In the genomic region with DNA sequence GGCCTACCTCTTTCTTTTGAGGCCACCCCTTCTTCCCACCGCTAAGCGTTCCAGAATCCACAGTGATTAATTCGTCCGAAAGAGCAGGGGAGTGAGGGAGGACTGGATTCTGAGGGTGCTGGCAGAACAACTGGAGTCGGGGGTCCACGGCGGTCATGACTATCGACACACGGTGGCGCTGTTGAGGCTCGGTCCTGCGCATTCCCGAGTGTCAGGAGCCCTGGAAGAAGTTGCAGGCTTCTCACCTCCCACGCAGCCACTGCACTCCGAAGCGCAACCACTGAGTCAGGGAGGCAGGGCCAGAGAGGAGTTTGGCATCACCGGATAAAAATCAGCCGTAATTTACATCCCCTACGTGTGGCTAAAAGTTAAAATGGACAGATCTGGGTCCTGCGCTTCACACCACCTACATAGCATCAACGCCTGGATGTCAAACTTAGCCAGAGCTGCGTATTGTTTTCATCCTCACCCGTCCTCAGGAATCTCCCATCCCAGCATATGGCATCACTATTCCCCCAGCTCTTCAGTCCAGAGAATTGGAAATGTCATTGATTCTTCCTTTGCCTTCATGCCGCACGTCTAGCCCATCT, we compare ENCODE assay signal across 9 cellular contexts. TPM values are rescaled to one million over a fixed set of nuclear protein-coding genes. Genes with fewer than 3 reads are reported as not detected.
DNase-seq lines count a peak whose midpoint lies in the region; ATAC-seq and TF ChIP-seq lines count a peak whose summit lies in the region.
"Had no signal": no experiment of that assay in that cellular context is flagged by ENCODE, and none has a peak within 500 bp of the region (broad histone marks: within the 10 kb centered on the region; RNA-seq: fewer than 3 reads in every experiment).

No MANE protein-coding gene starts in this region.

- H3K27me3 ChIP-seq in Caco-2 (replicated peaks; ENCODE audit: control insufficient read depth, insufficient read depth, low read length), result no peaks in the 10 kb centered on the region; the same call in 1 of the 2 replicates
- peaks cover 16% of the 10 kb centered on the region; the same call in 1 of the 2 replicates for H3K27me3 ChIP-seq in KMS-11 (ENCODE audit: insufficient read depth, low read depth)

- H3K4me1 ChIP-seq in Caco-2 (no peaks in the 10 kb centered on the region), KMS-11 (ENCODE audit: low read depth, poor library complexity, severe bottlenecking) (no peaks in the 10 kb centered on the region)

- H4K20me1 ChIP-seq in KMS-11 (ENCODE audit: insufficient read depth), result no peaks in the 10 kb centered on the region

- no peaks in the 10 kb centered on the region for H3K79me2 ChIP-seq in KMS-11 (ENCODE audit: insufficient read depth, low read depth)

- H3K4me2 ChIP-seq in KMS-11, result no peak overlapping the region

- no peaks in the 10 kb centered on the region for H3K36me3 Mint-ChIP-seq in Caco-2 (ENCODE audit: insufficient read depth, unreplicated experiment)
- no peaks in the 10 kb centered on the region for H3K36me3 Mint-ChIP-seq in activated naive CD8-positive, alpha-beta T cell treated with anti-CD3 and anti-CD28 coated beads, Interleukin-2, amount 50 U/mL, for 24 hours (ENCODE audit: low read depth)
- H3K36me3 Mint-ChIP-seq: IgD-negative memory B cell had no signal

- H3K4me1 Mint-ChIP-seq in Caco-2 (ENCODE audit: low read depth, unreplicated experiment), result peaks cover 15% of the 10 kb centered on the region
- H3K4me1 Mint-ChIP-seq in activated naive CD8-positive, alpha-beta T cell treated with anti-CD3 and anti-CD28 coated beads, Interleukin-2, amount 50 U/mL, for 24 hours, result peaks cover 17% of the 10 kb centered on the region

- H3K9me3 Mint-ChIP-seq in Caco-2 (ENCODE audit: unreplicated experiment), result peaks cover 29% of the 10 kb centered on the region
- peaks cover 5% of the 10 kb centered on the region for H3K9me3 Mint-ChIP-seq in activated naive CD8-positive, alpha-beta T cell treated with anti-CD3 and anti-CD28 coated beads, Interleukin-2, amount 50 U/mL, for 24 hours

- H3K36me3 ChIP-seq in Caco-2 (ENCODE audit: control insufficient read depth, insufficient read depth, low read length), result no peaks in the 10 kb centered on the region
- H3K36me3 ChIP-seq in KMS-11 (ENCODE audit: insufficient read depth), result no peaks in the 10 kb centered on the region

- H3K27me3 Mint-ChIP-seq in Caco-2 (ENCODE audit: insufficient read depth, unreplicated experiment), result peaks cover 6% of the 10 kb centered on the region
- H3K27me3 Mint-ChIP-seq in activated naive CD8-positive, alpha-beta T cell treated with anti-CD3 and anti-CD28 coated beads, Interleukin-2, amount 50 U/mL, for 24 hours, result peaks cover 2% of the 10 kb centered on the region

- H3K4me3 ChIP-seq in Caco-2 (ENCODE audit: low read depth, low read length), result no peak overlapping the region
- H3K4me3 ChIP-seq in KMS-11 (IDR thresholded peaks at IDR 0.05; ENCODE audit: insufficient read depth, low read depth, low read length), result no peak overlapping the region

- intact Hi-C loops in Caco-2 (cut with micrococcal nuclease; ENCODE audit: unreplicated experiment), result loop anchor here (1.0 to 5.0 kb wide), 2 partner anchors 99 to 253 kb away; no protein-coding TSS in a partner anchor
- intact Hi-C loops in left cardiac atrium (cut with DNase I), result loop anchor here (1.0 to 10.0 kb wide), 3 partner anchors 99 to 256 kb away; no protein-coding TSS in a partner anchor

- TF ChIP-seq CTCF in Caco-2 (IDR thresholded peaks at IDR 0.05; ENCODE audit: insufficient read depth in 1 of 2, low read depth in 1 of 2, low read length in 1 of 2, severe bottlenecking in 1 of 2, unreplicated experiment in 1 of 2) (peak; percentile 88 to 95), KMS-11 (conservative IDR thresholded peaks at IDR 0.05; ENCODE audit: low read depth, low read length) (peak; percentile 39; the same call in 1 of the 2 replicates)

- H3K9me3 ChIP-seq in Caco-2, result peaks cover 18% of the 10 kb centered on the region

- no peak overlapping the region for H3K27ac ChIP-seq in KMS-11

- ATAC-seq in activated naive CD8-positive, alpha-beta T cell treated with anti-CD3 and anti-CD28 coated beads, Interleukin-2, amount 50 U/mL, for 24 hours, result peak; percentile 98
- ATAC-seq in left cardiac atrium (peak; percentile 92 to 96), HG03439 (IDR thresholded peaks at IDR 0.05; ENCODE audit: unreplicated experiment) (no peak), GM21786 (IDR thresholded peaks at IDR 0.05; ENCODE audit: unreplicated experiment) (no peak)

- no peak overlapping the region for H3K9ac ChIP-seq in KMS-11

- H3K4me3 Mint-ChIP-seq in Caco-2 (ENCODE audit: unreplicated experiment), result no peak overlapping the region
- H3K4me3 Mint-ChIP-seq in activated naive CD8-positive, alpha-beta T cell treated with anti-CD3 and anti-CD28 coated beads, Interleukin-2, amount 50 U/mL, for 24 hours, result no peak overlapping the region

- H3K27ac Mint-ChIP-seq in Caco-2 (ENCODE audit: unreplicated experiment), result no peak overlapping the region
- peak overlapping the region; percentile 12 for H3K27ac Mint-ChIP-seq in activated naive CD8-positive, alpha-beta T cell treated with anti-CD3 and anti-CD28 coated beads, Interleukin-2, amount 50 U/mL, for 24 hours

- no peak overlapping the region for H2AFZ ChIP-seq in KMS-11 (ENCODE audit: low read depth)

- CTCF ChIA-PET in Caco-2 (lab: Charles Lee), result interaction anchor here (0.7 to 0.9 kb wide), 2 partner anchors 11 to 99 kb away, joined by 3 to 4 read pairs; partner anchors contain the start of gene CTSF

- BruUV-seq in Caco-2 (replicated peaks; lab: Mats Ljungman, UMichigan), result no TSS peak

- DNase-seq in Caco-2, result peak; percentile 75 to 85
- DNase-seq in T follicular helper cell (ENCODE audit: low read depth), result peak; percentile 70
- peak; percentile 90 for DNase-seq in activated naive CD8-positive, alpha-beta T cell treated with anti-CD3 and anti-CD28 coated beads, Interleukin-2, amount 50 U/mL, for 24 hours
- peak; percentile 88 for DNase-seq in left cardiac atrium
- peak; percentile 89 for DNase-seq in retina

- POLR2A ChIA-PET in Caco-2 (lab: Charles Lee), result no interaction called here

RNA-seq across cellular contexts. Expression of gene CTSF, which starts 10.7 kb away (rescaled TPM):
- total RNA-seq in Caco-2 (2022) (not detected in 2 replicates), left cardiac atrium (10 to 100 TPM; 51.0 to 71.9 TPM)

RNA-seq across cellular contexts. Expression of gene CCDC87, which starts 13.8 kb away (rescaled TPM):
- total RNA-seq in Caco-2 (2022) (1.0 TPM in 2 replicates), left cardiac atrium (under 1 TPM; 0.18 to 0.39 TPM)

RNA-seq across cellular contexts. Expression of gene CCS, which starts 13.9 kb away (rescaled TPM):
- total RNA-seq in Caco-2 (2022) (52.9 and 54.0 TPM in 2 replicates), left cardiac atrium (10 to 100 TPM; 28.3 to 28.6 TPM)

RNA-seq across cellular contexts. Expression of gene ACTN3, which starts 32.4 kb away (rescaled TPM):
- total RNA-seq in Caco-2 (2022) (0.16 TPM in 1 of 2 replicates, not detected in the other), left cardiac atrium (under 1 TPM; 0.10 to 0.15 TPM)

RNA-seq across cellular contexts. Expression of gene ZDHHC24, which starts 33.3 kb away (rescaled TPM):
- total RNA-seq in Caco-2 (2022), result 25.1 and 26.9 TPM in 2 replicates
- 1 to 10 TPM; 7.9 to 8.2 TPM for total RNA-seq in left cardiac atrium

Comparison
In these comparisons a context has a peak if more than half of its experiments do, and no peak if none do; other contexts are left out.
1. ATAC-seq: peak in activated naive CD8-positive, alpha-beta T cell treated with anti-CD3 and anti-CD28 coated beads, Interleukin-2, amount 50 U/mL, for 24 hours (single experiment) and left cardiac atrium (2 of 2); none in HG03439 (single experiment) and GM21786 (single experiment).
2. RNA of gene CTSF, which starts 10.7 kb away (total RNA-seq): 51.0 to 71.9 TPM in left cardiac atrium; not detected in Caco-2; every median in the first group is over 10 times any median in the second.
3. Peak in every context shown above with its lines, with median percentiles within 50 percentile points of each other: DNase-seq.